In genomic region chr10:92494522-92494921, GRCh38 we compare ENCODE assay signal across 24 cellular contexts.
"Had no signal": no experiment of that assay in that cellular context is flagged by ENCODE, and none has a peak within 500 bp of the region (broad histone marks: within the 10 kb centered on the region; RNA-seq: fewer than 3 reads in every experiment).

No MANE protein-coding gene starts in this region.

- H3K4me1 ChIP-seq: neural progenitor cell, parathyroid adenoma, spleen, testis, tibial artery had no signal

- H3K9ac ChIP-seq: neural progenitor cell, parathyroid adenoma had no signal

- ATAC-seq: gastrocnemius medialis; left cardiac atrium; mucosa of descending colon; natural killer cell treated with Interleukin-12 subunit alpha and Interleukin-12 subunit beta and Interleukin-15 and Interleukin-18, amount 100 ng/mL, for 72 hours; stimulated activated memory B cell treated with anti-CD40 and anti-IgM and Interleukin-4, amounts not matched to agents 10 μg/mL and 1 μg/mL and 100 μg/mL, for 72 hours; stimulated activated naive CD8-positive, alpha-beta T cell treated with anti-CD3 and anti-CD28 coated beads, Interleukin-15, Interleukin-2, amounts not matched to agents 100 U/mL and 50 U/mL, for 24 hours had no signal

- H3K4me1 Mint-ChIP-seq: memory B cell; naive B cell; neural progenitor cell; stimulated activated memory B cell treated with anti-CD40 and anti-IgM and Interleukin-4, amounts not matched to agents 10 μg/mL and 1 μg/mL and 100 μg/mL, for 72 hours had no signal

- H3K27ac ChIP-seq: dorsolateral prefrontal cortex, gastrocnemius medialis, neural progenitor cell, parathyroid adenoma, skin epidermis, spleen, testis, tibial artery had no signal

- H3K4me2 ChIP-seq: neural progenitor cell had no signal

- H3K27ac Mint-ChIP-seq: memory B cell; mesothelial cell of epicardium; natural killer cell treated with Interleukin-12 subunit alpha and Interleukin-12 subunit beta and Interleukin-15 and Interleukin-18, amount 100 ng/mL, for 72 hours; neural progenitor cell; progenitor cell of endocrine pancreas; stimulated activated memory B cell treated with anti-CD40 and anti-IgM and Interleukin-4, amounts not matched to agents 10 μg/mL and 1 μg/mL and 100 μg/mL, for 72 hours; type B pancreatic cell had no signal

- H3K27me3 ChIP-seq: dorsolateral prefrontal cortex, gastrocnemius medialis, neural progenitor cell, spleen, testis, tibial artery had no signal

- H3K36me3 ChIP-seq: neural progenitor cell had no signal

- H3K4me3 ChIP-seq: dorsolateral prefrontal cortex, gastrocnemius medialis, lung, mucosa of descending colon, neural progenitor cell, skin epidermis, spleen, testis, tibial artery had no signal

- H3K9me3 Mint-ChIP-seq: memory B cell; mesothelial cell of epicardium; naive B cell; natural killer cell treated with Interleukin-12 subunit alpha and Interleukin-12 subunit beta and Interleukin-15 and Interleukin-18, amount 100 ng/mL, for 72 hours; neural progenitor cell; stimulated activated memory B cell treated with anti-CD40 and anti-IgM and Interleukin-4, amounts not matched to agents 10 μg/mL and 1 μg/mL and 100 μg/mL, for 72 hours; type B pancreatic cell had no signal

- H2AFZ ChIP-seq: neural progenitor cell, parathyroid adenoma had no signal

- H3K27me3 Mint-ChIP-seq: memory B cell; naive B cell; natural killer cell treated with Interleukin-12 subunit alpha and Interleukin-12 subunit beta and Interleukin-15 and Interleukin-18, amount 100 ng/mL, for 72 hours; progenitor cell of endocrine pancreas; stimulated activated memory B cell treated with anti-CD40 and anti-IgM and Interleukin-4, amounts not matched to agents 10 μg/mL and 1 μg/mL and 100 μg/mL, for 72 hours; type B pancreatic cell had no signal

- DNase-seq: cerebellar nuclear complex; dorsolateral prefrontal cortex; effector CD4-positive, alpha-beta T cell; gastrocnemius medialis; head of caudate nucleus; left cardiac atrium; mucosa of descending colon; naive B cell; spleen; stimulated activated CD4-positive, alpha-beta T cell treated with anti-CD3 and anti-CD28 coated beads, Interleukin-4, amount 100 ng/mL, for 4 hours; stimulated activated naive CD8-positive, alpha-beta T cell treated with anti-CD3 and anti-CD28 coated beads, Interleukin-15, Interleukin-2, amounts not matched to agents 100 U/mL and 50 U/mL, for 24 hours; substantia nigra; testis; tibial artery had no signal

- H3K4me3 Mint-ChIP-seq: memory B cell; mesothelial cell of epicardium; naive B cell; natural killer cell treated with Interleukin-12 subunit alpha and Interleukin-12 subunit beta and Interleukin-15 and Interleukin-18, amount 100 ng/mL, for 72 hours; neural progenitor cell; stimulated activated memory B cell treated with anti-CD40 and anti-IgM and Interleukin-4, amounts not matched to agents 10 μg/mL and 1 μg/mL and 100 μg/mL, for 72 hours; type B pancreatic cell had no signal

- H3K9me3 ChIP-seq: gastrocnemius medialis, mucosa of descending colon, spleen, testis, tibial artery had no signal
